Comparison of ENCODE assay signal across 1 cellular context in genomic region chr19:480016-480855, GRCh38.
TF ChIP-seq lines count a peak whose summit lies in the region.

No MANE protein-coding gene starts in this region.

TF ChIP-seq in HepG2, 621 proteins besides CTCF, POLR2A, EP300 and RAD21 (continued from another document and continues in another):
- TF ChIP-seq HNF4A (CRISPR knock-in tag; IDR thresholded peaks at IDR 0.05) (0 out of 2 replicates have a peak, but pooled peaks have one; percentile 9), SMAD9 (CRISPR knock-in tag; IDR thresholded peaks at IDR 0.05) (no peak), FOXK2 (IDR thresholded peaks at IDR 0.05) (0 out of 2 replicates have a peak, but pooled peaks have one; percentile 45), ZNF382 (CRISPR knock-in tag; IDR thresholded peaks at IDR 0.05; ENCODE audit: borderline replicate concordance) (no peak), BRD4 (CRISPR knock-in tag; IDR thresholded peaks at IDR 0.05) (no peak), CAMTA2 (CRISPR knock-in tag; IDR thresholded peaks at IDR 0.05; ENCODE audit: borderline replicate concordance) (no peak), MNT (IDR thresholded peaks at IDR 0.05) (0 out of 2 replicates have a peak, but pooled peaks have one; percentile 11), ZNF136 (CRISPR knock-in tag; IDR thresholded peaks at IDR 0.05; ENCODE audit: low read depth) (no peak), POLR2AphosphoS2 (IDR thresholded peaks at IDR 0.05; ENCODE audit: low read depth, low read length) (no peak), ZBTB4 (CRISPR knock-in tag; IDR thresholded peaks at IDR 0.05; ENCODE audit: borderline replicate concordance) (no peak), RARG (CRISPR knock-in tag; IDR thresholded peaks at IDR 0.05; ENCODE audit: low read depth) (no peak), ARID5B (CRISPR knock-in tag; IDR thresholded peaks at IDR 0.05) (0 out of 2 replicates have a peak, but pooled peaks have one; percentile 16), ZNF274 (CRISPR knock-in tag; IDR thresholded peaks at IDR 0.05) (no peak), ZNF143 (CRISPR knock-in tag; IDR thresholded peaks at IDR 0.05) (no peak), ZNF253 (CRISPR knock-in tag; IDR thresholded peaks at IDR 0.05; ENCODE audit: borderline replicate concordance) (no peak), ZFP37 (CRISPR knock-in tag; IDR thresholded peaks at IDR 0.05; ENCODE audit: borderline replicate concordance) (no peak), PATZ1 (CRISPR knock-in tag; IDR thresholded peaks at IDR 0.05) (no peak), TRAFD1 (CRISPR knock-in tag; IDR thresholded peaks at IDR 0.05; ENCODE audit: borderline replicate concordance) (no peak), ARID4A (CRISPR knock-in tag; IDR thresholded peaks at IDR 0.05; ENCODE audit: borderline replicate concordance) (peak; percentile 14; the same call in 1 of the 2 replicates), ZNF780A (CRISPR knock-in tag; IDR thresholded peaks at IDR 0.05) (0 out of 2 replicates have a peak, but pooled peaks have one; percentile 27), ATF3 (CRISPR knock-in tag; IDR thresholded peaks at IDR 0.05) (no peak), ARNTL (CRISPR knock-in tag; IDR thresholded peaks at IDR 0.05) (peak; percentile 28; the same call in 1 of the 2 replicates), CCDC6 (CRISPR knock-in tag; IDR thresholded peaks at IDR 0.05) (no peak), RFX3 (CRISPR knock-in tag; IDR thresholded peaks at IDR 0.05) (no peak), TARDBP (CRISPR knock-in tag; IDR thresholded peaks at IDR 0.05) (no peak), HIC2 (CRISPR knock-in tag; IDR thresholded peaks at IDR 0.05; ENCODE audit: low read depth) (no peak), ZNF20 (CRISPR knock-in tag; IDR thresholded peaks at IDR 0.05) (no peak), ZNF160 (CRISPR knock-in tag; IDR thresholded peaks at IDR 0.05) (no peak), RNF2 (conservative IDR thresholded peaks at IDR 0.05; ENCODE audit: low read depth) (no peak), SOX6 (IDR thresholded peaks at IDR 0.05) (no peak), SOX6 (CRISPR knock-in tag; IDR thresholded peaks at IDR 0.05) (no peak), ZSCAN12 (CRISPR knock-in tag; IDR thresholded peaks at IDR 0.05) (no peak), ZBTB33 (CRISPR knock-in tag; IDR thresholded peaks at IDR 0.05) (peak; percentile 44; the same call in 1 of the 2 replicates), ZNF607 (CRISPR knock-in tag; IDR thresholded peaks at IDR 0.05; ENCODE audit: borderline replicate concordance) (peak; percentile 62; the same call in 1 of the 2 replicates), ZFY (CRISPR knock-in tag; IDR thresholded peaks at IDR 0.05) (no peak), ZNF263 (CRISPR knock-in tag; IDR thresholded peaks at IDR 0.05) (peak; percentile 65; the same call in 1 of the 2 replicates), CREB3 (CRISPR knock-in tag; IDR thresholded peaks at IDR 0.05) (no peak), RAD51 (IDR thresholded peaks at IDR 0.05; ENCODE audit: borderline replicate concordance) (peak; percentile 25)
